ENCODE assay signal across 13 cellular contexts in the genomic region with DNA sequence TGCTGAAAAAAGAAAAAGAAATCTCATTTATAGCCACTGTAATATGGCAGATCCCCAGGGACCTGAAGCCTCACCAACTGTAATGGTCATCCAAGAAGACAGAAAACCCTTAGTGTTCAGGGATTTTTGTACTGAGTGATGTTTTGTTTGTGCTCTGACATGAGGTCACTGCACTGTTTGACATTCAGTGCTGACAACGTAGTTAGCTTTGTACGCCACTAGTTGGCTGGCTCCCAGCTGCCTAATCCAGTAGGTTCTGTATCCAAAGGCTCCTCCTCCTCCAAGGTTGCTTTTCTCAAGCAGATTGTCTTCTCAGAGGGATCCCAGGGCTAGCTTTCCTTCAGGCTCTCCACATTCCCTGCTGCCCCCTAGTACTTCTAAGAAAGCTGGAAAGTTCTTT. TPM values are rescaled to one million over a fixed set of nuclear protein-coding genes. Genes with fewer than 3 reads are reported as not detected.
DNase-seq lines count a peak whose midpoint lies in the region; FAIRE-seq and TF ChIP-seq lines count a peak whose summit lies in the region.
"Had no signal": no experiment of that assay in that cellular context is flagged by ENCODE, and none has a peak within 500 bp of the region (broad histone marks: within the 10 kb centered on the region; RNA-seq: fewer than 3 reads in every experiment).

No MANE protein-coding gene starts in this region.

- peak; percentile 96 for FAIRE-seq in islet of Langerhans (lab: Jason Lieb, UNC)
- no peak for FAIRE-seq in RCC 7860 (lab: Jason Lieb, UNC)

- peaks cover 0 to 23% (median 2%) of the 10 kb centered on the region in 6 donors for H3K4me1 ChIP-seq in spleen

- no peaks in the 10 kb centered on the region for H3K4me1 Mint-ChIP-seq in activated CD4-positive, alpha-beta T cell treated with anti-CD3 and anti-CD28 coated beads, Interleukin-2, amount 10 ng/mL, durations not matched to agents 7 days and 5 days
- peaks cover 5% of the 10 kb centered on the region for H3K4me1 Mint-ChIP-seq in brain

- no peaks in the 10 kb centered on the region for H3K27me3 Mint-ChIP-seq in activated CD4-positive, alpha-beta T cell treated with anti-CD3 and anti-CD28 coated beads, Interleukin-2, amount 10 ng/mL, durations not matched to agents 7 days and 5 days
- H3K27me3 Mint-ChIP-seq in brain, result no peaks in the 10 kb centered on the region

- CTCF ChIA-PET in activated CD4-positive, alpha-beta T cell treated with anti-CD3 and anti-CD28 coated beads, Interleukin-2, amount 10 ng/mL, durations not matched to agents 7 days and 5 days (lab: Charles Lee), result interaction anchor here (0.6 to 1.1 kb wide), 3 partner anchors 14 to 34 kb away, joined by 3 read pairs; no protein-coding TSS in a partner anchor

- H3K27ac Mint-ChIP-seq in activated CD4-positive, alpha-beta T cell treated with anti-CD3 and anti-CD28 coated beads, Interleukin-2, amount 10 ng/mL, durations not matched to agents 7 days and 5 days, result peak overlapping the region; percentile 19
- H3K27ac Mint-ChIP-seq in brain, result peak overlapping the region in 3 of 5 experiments; percentile 52 to 83 (median 60)
- H3K27ac Mint-ChIP-seq: natural killer cell had no signal

- TF ChIP-seq CTCF in brain (conservative IDR thresholded peaks at IDR 0.05) (no peak), spleen (IDR thresholded peaks at IDR 0.05 in 8 of 11, conservative IDR thresholded peaks at IDR 0.05 in 3 of 11) (no peak)

- peaks cover 26% of the 10 kb centered on the region for H3K36me3 Mint-ChIP-seq in activated CD4-positive, alpha-beta T cell treated with anti-CD3 and anti-CD28 coated beads, Interleukin-2, amount 10 ng/mL, durations not matched to agents 7 days and 5 days (ENCODE audit: low read depth)
- peaks cover 54% of the 10 kb centered on the region for H3K36me3 Mint-ChIP-seq in brain
- H3K36me3 Mint-ChIP-seq: natural killer cell had no signal

- WGBS in spleen, 5 donors, result 52 to 63% (median 62%) methylated on average over 2 of the region's 2 CpGs

- no peak for TF ChIP-seq POLR2A in spleen (IDR thresholded peaks at IDR 0.05)

- POLR2A ChIA-PET in activated CD4-positive, alpha-beta T cell treated with anti-CD3 and anti-CD28 coated beads, Interleukin-2, amount 10 ng/mL, durations not matched to agents 7 days and 5 days (lab: Charles Lee), result interaction anchor here (0.6 kb wide), 1 partner anchor 192 kb away, joined by 3 read pairs; no protein-coding TSS in a partner anchor

- H3K9me3 ChIP-seq in spleen, result no peaks in the 10 kb centered on the region
- H3K9me3 ChIP-seq: MG63 had no signal

- H3K4me3 Mint-ChIP-seq in activated CD4-positive, alpha-beta T cell treated with anti-CD3 and anti-CD28 coated beads, Interleukin-2, amount 10 ng/mL, durations not matched to agents 7 days and 5 days, result no peak overlapping the region
- H3K4me3 Mint-ChIP-seq in brain, result no peak overlapping the region
- H3K4me3 Mint-ChIP-seq: natural killer cell had no signal

- peaks cover 0 to 96% (median 63%) of the 10 kb centered on the region in 6 donors for H3K36me3 ChIP-seq in spleen

- H3K27me3 ChIP-seq in spleen (replicated peaks in 1 of 7), result no peaks in the 10 kb centered on the region
- H3K27me3 ChIP-seq: MG63 had no signal

- no peaks in the 10 kb centered on the region for H3K9me3 Mint-ChIP-seq in activated CD4-positive, alpha-beta T cell treated with anti-CD3 and anti-CD28 coated beads, Interleukin-2, amount 10 ng/mL, durations not matched to agents 7 days and 5 days
- H3K9me3 Mint-ChIP-seq in brain, result no peaks in the 10 kb centered on the region
- H3K9me3 Mint-ChIP-seq: natural killer cell had no signal

- intact Hi-C loops in spleen (cut with DNase I; ENCODE audit: low total_unique reads), result no loop called here

- H3K27ac ChIP-seq in substantia nigra (ENCODE audit: low read depth, low read length, poor library complexity, severe bottlenecking), result peak overlapping the region; percentile 73
- no peak overlapping the region for H3K27ac ChIP-seq in spleen

- no peak for DNase-seq in activated CD4-positive, alpha-beta T cell treated with anti-CD3 and anti-CD28 coated beads, Interleukin-2, amount 10 ng/mL, durations not matched to agents 7 days and 5 days
- no peak for DNase-seq in activated CD4-positive, alpha-beta T cell treated with anti-CD3 and anti-CD28 coated beads for 1 hour
- DNase-seq in substantia nigra (lab: John Stamatoyannopoulos, UW) (peak in 39 of 49 donors; percentile 13 to 84 (median 43)), RCC 7860 (ENCODE audit: low spot score) (no peak), spleen (no peak), NCI-H526 treated with DMSO at 0.1 percent for 48 hours (lab: John Stamatoyannopoulos, UW) (no peak)
- DNase-seq: dermis blood vessel endothelial cell, MG63, natural killer cell had no signal

- no peak overlapping the region for H3K4me3 ChIP-seq in spleen
- H3K4me3 ChIP-seq: MG63 had no signal

RNA-seq across cellular contexts. Expression of a gene that starts 9.5 kb away (rescaled TPM):
- 10 to 100 TPM; 12.0 to 13.8 TPM for total RNA-seq in activated CD4-positive, alpha-beta T cell treated with anti-CD3 and anti-CD28 coated beads, Interleukin-2, amount 10 ng/mL, durations not matched to agents 7 days and 5 days
- 18.1 TPM for polyA plus RNA-seq in brain (ENCODE audit: insufficient read depth, low read depth, low replicate concordance)
- total RNA-seq in spleen, result 10 to 100 TPM in 5 of 7 donors, 1 to 10 TPM in 2; 8.0 to 13.4 (median 10.9) TPM
- 10 to 100 TPM in 1 of 3 donors, 1 to 10 TPM in 2; 7.5 to 12.2 (median 9.9) TPM for polyA plus RNA-seq in spleen

RNA-seq across cellular contexts. Expression of a gene that starts 9.9 kb away (rescaled TPM):
- total RNA-seq in activated CD4-positive, alpha-beta T cell treated with anti-CD3 and anti-CD28 coated beads, Interleukin-2, amount 10 ng/mL, durations not matched to agents 7 days and 5 days, result 10 to 100 TPM; 13.9 to 16.8 TPM
- polyA plus RNA-seq in brain (ENCODE audit: insufficient read depth, low read depth, low replicate concordance), result 111 TPM
- total RNA-seq in spleen, result 10 to 100 TPM; 15.9 to 31.1 (median 19.5) TPM
- polyA plus RNA-seq in spleen, result 10 to 100 TPM; 18.1 to 38.5 (median 23.1) TPM

RNA-seq across cellular contexts. Expression of a gene that starts 23.8 kb away (rescaled TPM):
- total RNA-seq in activated CD4-positive, alpha-beta T cell treated with anti-CD3 and anti-CD28 coated beads, Interleukin-2, amount 10 ng/mL, durations not matched to agents 7 days and 5 days, result 1 to 10 TPM; 1.3 to 1.5 TPM
- 98.9 TPM for polyA plus RNA-seq in brain (ENCODE audit: insufficient read depth, low read depth, low replicate concordance)
- total RNA-seq in spleen, result 1 to 10 TPM; 1.8 to 9.2 (median 3.1) TPM
- polyA plus RNA-seq in spleen, result 1 to 10 TPM; 1.4 to 2.3 (median 1.8) TPM

RNA-seq across cellular contexts. Expression of a gene that starts 41.9 kb away (rescaled TPM):
- total RNA-seq in activated CD4-positive, alpha-beta T cell treated with anti-CD3 and anti-CD28 coated beads, Interleukin-2, amount 10 ng/mL, durations not matched to agents 7 days and 5 days, result 10 to 100 TPM; 21.0 to 22.5 TPM
- polyA plus RNA-seq in brain (ENCODE audit: insufficient read depth, low read depth, low replicate concordance), result 5.0 TPM
- total RNA-seq in spleen, result 10 to 100 TPM in 6 of 7 donors, 1 to 10 TPM in 1; 9.3 to 49.8 (median 26.6) TPM
- 1 to 10 TPM; 1.3 to 3.1 (median 1.5) TPM for polyA plus RNA-seq in spleen

RNA-seq across cellular contexts. Expression of a gene that starts 52.6 kb away (rescaled TPM):
- not detected for total RNA-seq in activated CD4-positive, alpha-beta T cell treated with anti-CD3 and anti-CD28 coated beads, Interleukin-2, amount 10 ng/mL, durations not matched to agents 7 days and 5 days
- polyA plus RNA-seq in brain (ENCODE audit: insufficient read depth, low read depth, low replicate concordance), result 5.6 TPM
- total RNA-seq in spleen, result under 1 TPM in 4 of 7 donors, not detected in 3; 0.07 to 0.43 (median 0.26) TPM
- under 1 TPM; 0.02 to 0.10 (median 0.02) TPM for polyA plus RNA-seq in spleen
- total RNA-seq: dermis blood vessel endothelial cell, natural killer cell, OCI-LY7, subcutaneous adipose tissue had no signal

Comparison
In these comparisons a context has a peak if more than half of its experiments do, and no peak if none do; other contexts are left out.
1. DNase-seq: peak in substantia nigra (39 of 49); none in activated CD4-positive, alpha-beta T cell treated with anti-CD3 and anti-CD28 coated beads, Interleukin-2, amount 10 ng/mL, durations not matched to agents 7 days and 5 days (single experiment), activated CD4-positive, alpha-beta T cell treated with anti-CD3 and anti-CD28 coated beads for 1 hour (single experiment), RCC 7860 (single experiment), spleen (single experiment) and NCI-H526 treated with DMSO at 0.1 percent for 48 hours (single experiment).